In the genomic region with DNA sequence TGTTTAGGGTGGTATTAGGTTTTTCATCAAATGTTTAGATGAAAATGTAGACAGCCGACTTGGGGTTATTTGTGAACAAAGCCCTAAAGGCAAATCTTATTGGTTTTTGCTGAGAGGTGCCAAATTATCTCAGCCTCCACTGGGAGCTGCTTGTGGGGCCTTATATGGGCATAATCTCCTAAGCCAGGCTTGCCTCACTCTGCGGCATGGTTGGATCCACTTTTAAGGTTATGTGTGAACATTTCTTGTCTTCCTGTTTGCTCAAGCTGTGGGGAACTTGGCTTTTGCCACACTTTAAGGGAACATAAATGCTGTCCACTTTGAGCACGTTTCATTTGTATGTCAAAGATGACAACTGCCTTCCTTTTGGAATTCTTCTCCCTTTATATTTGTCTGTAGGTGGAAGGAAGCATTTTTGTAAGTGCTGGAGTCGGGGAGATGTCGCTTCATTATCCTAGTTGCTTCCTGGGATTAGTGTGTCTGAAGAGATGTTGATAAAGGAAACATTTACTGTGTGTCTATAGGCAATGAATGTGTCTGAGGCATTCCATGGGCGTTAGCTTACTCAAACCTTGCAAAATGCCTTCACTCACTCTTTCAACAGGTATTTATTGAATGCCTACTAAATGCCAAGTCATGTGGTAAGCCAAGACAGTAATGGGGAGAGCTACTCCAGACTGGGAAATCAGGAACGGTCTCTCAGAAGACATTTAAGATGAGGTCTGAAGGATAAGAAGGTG, we compare ENCODE assay signal across 14 cellular contexts.
A peak's percentile ranks its signal among the peaks of the same experiment; 100 is the strongest.
DNase-seq lines count a peak whose midpoint lies in the region; ATAC-seq and TF ChIP-seq lines count a peak whose summit lies in the region.
"Had no signal": no experiment of that assay in that cellular context is flagged by ENCODE, and none has a peak within 500 bp of the region (broad histone marks: within the 10 kb centered on the region; RNA-seq: fewer than 3 reads in every experiment).

No MANE protein-coding gene starts in this region.

- ATAC-seq in upper lobe of right lung (peak; percentile 73), GM21360 (IDR thresholded peaks at IDR 0.05; ENCODE audit: unreplicated experiment) (no peak)
- ATAC-seq: left lung had no signal

- no peaks in the 10 kb centered on the region for H3K36me3 Mint-ChIP-seq in T-helper 1 cell treated with Interleukin-12 subunit alpha and Interleukin-12 subunit beta and Interleukin-4 antibody, amounts not matched to agents 30 μg/mL and 1 μg/mL, for 36 hours (ENCODE audit: low read depth)

- H3K27ac ChIP-seq in upper lobe of right lung (no peak overlapping the region), OCI-LY7 (ENCODE audit: low read depth, low read length, poor library complexity, severe bottlenecking) (no peak overlapping the region)
- H3K27ac ChIP-seq: epithelial cell of prostate, SJCRH30 had no signal

- H3K27me3 ChIP-seq in upper lobe of right lung, result no peaks in the 10 kb centered on the region
- H3K27me3 ChIP-seq: left lung, SJCRH30 had no signal

- peak overlapping the region; percentile 7 for H3K27ac Mint-ChIP-seq in T-helper 1 cell treated with Interleukin-12 subunit alpha and Interleukin-12 subunit beta and Interleukin-4 antibody, amounts not matched to agents 30 μg/mL and 1 μg/mL, for 36 hours

- no peak overlapping the region for H3K4me3 Mint-ChIP-seq in T-helper 1 cell treated with Interleukin-12 subunit alpha and Interleukin-12 subunit beta and Interleukin-4 antibody, amounts not matched to agents 30 μg/mL and 1 μg/mL, for 36 hours

- no peaks in the 10 kb centered on the region for H4K20me1 ChIP-seq in OCI-LY7 (ENCODE audit: insufficient read depth, low read length)

- CTCF ChIA-PET in OCI-LY7 (lab: Charles Lee; ENCODE audit: unreplicated experiment), result no interaction called here

- H3K4me1 ChIP-seq in upper lobe of right lung, result no peaks in the 10 kb centered on the region
- H3K4me1 ChIP-seq in OCI-LY7 (ENCODE audit: insufficient read depth, low read length, poor library complexity, severe bottlenecking), result no peaks in the 10 kb centered on the region
- H3K4me1 ChIP-seq: left lung had no signal

- H3K27me3 Mint-ChIP-seq in T-helper 1 cell treated with Interleukin-12 subunit alpha and Interleukin-12 subunit beta and Interleukin-4 antibody, amounts not matched to agents 30 μg/mL and 1 μg/mL, for 36 hours (ENCODE audit: low read depth), result no peaks in the 10 kb centered on the region

- no peak overlapping the region for H2AFZ ChIP-seq in OCI-LY7 (ENCODE audit: low read length)

- H3K79me2 ChIP-seq in OCI-LY7 (ENCODE audit: insufficient read depth, low read depth, low read length), result no peaks in the 10 kb centered on the region

- TF ChIP-seq CTCF in cardiac fibroblast (IDR thresholded peaks at IDR 0.05; ENCODE audit: low read depth, low read length) (no peak), upper lobe of right lung (IDR thresholded peaks at IDR 0.05) (no peak), OCI-LY7 (conservative IDR thresholded peaks at IDR 0.05; ENCODE audit: low read length) (no peak)

- H3K4me1 Mint-ChIP-seq in T-helper 1 cell treated with Interleukin-12 subunit alpha and Interleukin-12 subunit beta and Interleukin-4 antibody, amounts not matched to agents 30 μg/mL and 1 μg/mL, for 36 hours (ENCODE audit: low read depth), result peaks cover 11% of the 10 kb centered on the region

- H3K36me3 ChIP-seq in upper lobe of right lung (no peaks in the 10 kb centered on the region), OCI-LY7 (ENCODE audit: insufficient read depth, low read length) (no peaks in the 10 kb centered on the region)
- H3K36me3 ChIP-seq: left lung, SJCRH30 had no signal

- no peaks in the 10 kb centered on the region for H3K9me2 ChIP-seq in OCI-LY7 (ENCODE audit: insufficient read depth, low read length)

- H3K4me2 ChIP-seq in OCI-LY7 (ENCODE audit: low read length), result no peak overlapping the region

- no peaks in the 10 kb centered on the region for H3K9me3 Mint-ChIP-seq in T-helper 1 cell treated with Interleukin-12 subunit alpha and Interleukin-12 subunit beta and Interleukin-4 antibody, amounts not matched to agents 30 μg/mL and 1 μg/mL, for 36 hours

- H3K4me3 ChIP-seq in cardiac fibroblast (replicated peaks in 1 of 2; ENCODE audit: low read depth in 2 of 2, low read length in 2 of 2) (no peak overlapping the region), upper lobe of right lung (no peak overlapping the region), OCI-LY7 (ENCODE audit: low read depth, low read length, poor library complexity, severe bottlenecking) (no peak overlapping the region)
- H3K4me3 ChIP-seq: left lung, SJCRH30 had no signal

- DNase-seq in T-helper 1 cell (no peak), cardiac fibroblast (ENCODE audit: low read depth in 2 of 2) (peak; percentile 64 to 65), lung microvascular endothelial cell (ENCODE audit: low read depth in 2 of 2) (peak; percentile 7 to 64), upper lobe of right lung (no peak), DMS153 treated with DMSO at 0.1 percent for 48 hours (lab: John Stamatoyannopoulos, UW; ENCODE audit: unreplicated experiment) (no peak), OCI-LY7 (ENCODE audit: low spot score) (no peak)
- DNase-seq: activated CD4-positive, alpha-beta T cell treated with anti-CD3 and anti-CD28 coated beads, Interleukin-2, amount 50 U/mL, for 4 hours; left lung; NCI-H187; retina had no signal

- no TSS peak for BruUV-seq in OCI-LY7 (replicated peaks; lab: Mats Ljungman, UMichigan)

- POLR2A ChIA-PET in OCI-LY7 (lab: Charles Lee), result no interaction called here

- intact Hi-C loops in upper lobe of right lung (cut with DNase I), result no loop called here
- intact Hi-C loops in OCI-LY7 (cut with micrococcal nuclease; ENCODE audit: unreplicated experiment), result no loop called here

- H3K9me3 ChIP-seq in upper lobe of right lung (no peaks in the 10 kb centered on the region), OCI-LY7 (ENCODE audit: low read length) (no peaks in the 10 kb centered on the region)
- H3K9me3 ChIP-seq: left lung, SJCRH30 had no signal

Comparison
In these comparisons a context has a peak if more than half of its experiments do, and no peak if none do; other contexts are left out.
1. DNase-seq: peak in cardiac fibroblast (2 of 2) and lung microvascular endothelial cell (2 of 2); none in T-helper 1 cell (0 of 5), upper lobe of right lung (single experiment), DMS153 treated with DMSO at 0.1 percent for 48 hours (single experiment) and OCI-LY7 (single experiment).